ENCODE assay signal across 1 cellular context in genomic region chr1:161153682-161154337, GRCh38.
TF ChIP-seq lines count a peak whose summit lies in the region.

TSS of gene UFC1 (plus strand) at chr1:161153978. CDS start at chr1:161153998, 20 bp downstream.

TF ChIP-seq in K562, 482 proteins besides CTCF, POLR2A, EP300 and RAD21 (continued from another document):
- TF ChIP-seq, protein P1, sequence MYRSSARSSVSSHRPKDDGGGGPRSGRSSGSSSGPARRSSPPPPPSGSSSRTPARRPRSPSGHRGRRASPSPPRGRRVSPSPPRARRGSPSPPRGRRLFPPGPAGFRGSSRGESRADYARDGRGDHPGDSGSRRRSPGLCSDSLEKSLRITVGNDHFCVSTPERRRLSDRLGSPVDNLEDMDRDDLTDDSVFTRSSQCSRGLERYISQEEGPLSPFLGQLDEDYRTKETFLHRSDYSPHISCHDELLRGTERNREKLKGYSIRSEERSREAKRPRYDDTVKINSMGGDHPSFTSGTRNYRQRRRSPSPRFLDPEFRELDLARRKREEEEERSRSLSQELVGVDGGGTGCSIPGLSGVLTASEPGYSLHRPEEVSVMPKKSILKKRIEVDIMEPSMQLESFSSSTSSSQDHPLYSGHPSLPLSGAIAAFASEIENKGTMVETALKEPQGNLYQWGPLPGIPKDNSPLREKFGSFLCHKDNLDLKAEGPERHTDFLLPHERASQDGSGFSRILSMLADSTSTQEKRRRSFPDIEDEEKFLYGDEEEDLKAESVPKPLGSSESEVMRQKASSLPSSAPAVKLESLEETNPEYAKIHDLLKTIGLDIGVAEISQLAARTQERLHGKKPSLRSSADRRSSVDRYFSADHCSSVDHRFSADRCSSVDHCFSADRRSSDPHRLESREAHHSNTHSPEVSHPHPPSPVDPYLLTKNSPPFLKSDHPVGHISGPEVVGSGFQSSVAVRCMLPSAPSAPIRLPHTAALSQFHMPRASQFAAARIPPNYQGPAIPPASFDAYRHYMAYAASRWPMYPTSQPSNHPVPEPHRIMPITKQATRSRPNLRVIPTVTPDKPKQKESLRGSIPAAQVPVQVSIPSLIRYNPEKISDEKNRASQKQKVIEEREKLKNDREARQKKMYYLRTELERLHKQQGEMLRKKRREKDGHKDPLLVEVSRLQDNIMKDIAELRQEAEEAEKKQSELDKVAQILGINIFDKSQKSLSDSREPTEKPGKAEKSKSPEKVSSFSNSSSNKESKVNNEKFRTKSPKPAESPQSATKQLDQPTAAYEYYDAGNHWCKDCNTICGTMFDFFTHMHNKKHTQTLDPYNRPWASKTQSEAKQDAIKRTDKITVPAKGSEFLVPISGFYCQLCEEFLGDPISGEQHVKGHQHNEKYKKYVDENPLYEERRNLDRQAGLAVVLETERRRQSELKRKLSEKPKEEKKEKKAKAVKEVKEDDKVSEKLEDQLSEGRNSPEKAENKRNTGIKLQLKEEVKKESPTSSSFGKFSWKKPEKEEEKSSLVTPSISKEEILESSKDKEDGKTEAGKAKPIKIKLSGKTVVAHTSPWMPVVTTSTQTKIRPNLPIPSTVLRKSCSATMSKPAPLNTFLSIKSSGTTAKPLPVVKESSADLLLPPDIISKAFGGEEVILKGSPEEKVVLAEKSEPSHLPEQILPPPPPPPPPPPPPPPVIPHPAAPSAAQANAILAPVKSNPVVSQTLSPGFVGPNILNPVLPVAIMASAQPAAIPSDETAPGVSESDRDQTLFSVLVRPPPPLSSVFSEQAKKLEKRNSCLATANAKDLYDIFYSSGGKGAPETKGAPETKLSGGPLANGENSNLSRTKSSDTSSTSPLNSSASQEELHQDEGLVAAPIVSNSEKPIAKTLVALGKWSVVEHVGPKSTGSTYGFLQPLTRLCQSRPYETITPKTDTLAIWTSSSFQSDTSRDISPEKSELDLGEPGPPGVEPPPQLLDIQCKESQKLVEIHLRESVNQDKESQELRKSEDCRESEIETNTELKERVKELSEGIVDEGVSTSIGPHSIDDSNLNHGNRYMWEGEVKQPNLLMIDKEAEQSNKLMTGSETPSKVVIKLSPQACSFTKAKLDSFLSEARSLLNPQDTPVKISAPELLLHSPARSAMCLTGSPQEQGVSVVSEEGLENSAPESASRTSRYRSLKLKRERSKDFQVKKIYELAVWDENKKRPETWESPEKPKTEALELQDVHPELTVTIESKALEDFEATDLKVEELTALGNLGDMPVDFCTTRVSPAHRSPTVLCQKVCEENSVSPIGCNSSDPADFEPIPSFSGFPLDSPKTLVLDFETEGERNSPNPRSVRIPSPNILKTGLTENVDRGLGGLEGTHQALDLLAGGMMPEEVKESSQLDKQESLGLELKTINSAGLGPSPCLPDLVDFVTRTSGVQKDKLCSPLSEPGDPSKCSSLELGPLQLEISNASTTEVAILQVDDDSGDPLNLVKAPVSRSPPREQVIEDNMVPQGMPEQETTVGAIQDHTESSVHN (IDR thresholded peaks at IDR 0.05; ENCODE audit: borderline replicate concordance in 1 of 2, low read depth in 1 of 2): 0 out of 4 replicates have a peak, but pooled peaks of 1 of the 2 experiments have one; percentile 72
- no peak for TF ChIP-seq SRF (CRISPR knock-in tag; IDR thresholded peaks at IDR 0.05)
- TF ChIP-seq ZNF143 (CRISPR knock-in tag; IDR thresholded peaks at IDR 0.05): peak; percentile 34; the same call in 1 of the 2 replicates
- TF ChIP-seq ZNF174 (CRISPR knock-in tag; IDR thresholded peaks at IDR 0.05): no peak
- TF ChIP-seq ZNF24 (IDR thresholded peaks at IDR 0.05): peak; percentile 8; the same call in 1 of the 2 replicates
- no peak for TF ChIP-seq ZNF785 (CRISPR knock-in tag; IDR thresholded peaks at IDR 0.05)
- no peak for TF ChIP-seq CBFA2T3 (IDR thresholded peaks at IDR 0.05)
- peak; percentile 100 for TF ChIP-seq NFRKB (IDR thresholded peaks at IDR 0.05; ENCODE audit: low read depth)
- no peak for TF ChIP-seq ZNF589 (CRISPR knock-in tag; IDR thresholded peaks at IDR 0.05; ENCODE audit: low read depth)
- peak; percentile 98 for TF ChIP-seq ZBTB40 (IDR thresholded peaks at IDR 0.05)
- no peak for TF ChIP-seq ZBTB40 (CRISPR knock-in tag; IDR thresholded peaks at IDR 0.05)
- TF ChIP-seq ZNF57 (CRISPR knock-in tag; IDR thresholded peaks at IDR 0.05): no peak
- TF ChIP-seq SMAD4 (CRISPR knock-in tag; conservative IDR thresholded peaks at IDR 0.05): peak; percentile 57; the same call in 1 of the 2 replicates
- peak; percentile 73; the same call in 1 of the 2 replicates for TF ChIP-seq NFATC3 (IDR thresholded peaks at IDR 0.05)
- TF ChIP-seq, protein P2, sequence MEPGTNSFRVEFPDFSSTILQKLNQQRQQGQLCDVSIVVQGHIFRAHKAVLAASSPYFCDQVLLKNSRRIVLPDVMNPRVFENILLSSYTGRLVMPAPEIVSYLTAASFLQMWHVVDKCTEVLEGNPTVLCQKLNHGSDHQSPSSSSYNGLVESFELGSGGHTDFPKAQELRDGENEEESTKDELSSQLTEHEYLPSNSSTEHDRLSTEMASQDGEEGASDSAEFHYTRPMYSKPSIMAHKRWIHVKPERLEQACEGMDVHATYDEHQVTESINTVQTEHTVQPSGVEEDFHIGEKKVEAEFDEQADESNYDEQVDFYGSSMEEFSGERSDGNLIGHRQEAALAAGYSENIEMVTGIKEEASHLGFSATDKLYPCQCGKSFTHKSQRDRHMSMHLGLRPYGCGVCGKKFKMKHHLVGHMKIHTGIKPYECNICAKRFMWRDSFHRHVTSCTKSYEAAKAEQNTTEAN (CRISPR knock-in tag; IDR thresholded peaks at IDR 0.05): 0 out of 2 replicates have a peak, but pooled peaks have one; percentile 29
- no peak for TF ChIP-seq KDM4B (IDR thresholded peaks at IDR 0.05; ENCODE audit: borderline replicate concordance in 2 of 2, low read depth in 1 of 2)
- no peak for TF ChIP-seq FOXO4 (CRISPR knock-in tag; IDR thresholded peaks at IDR 0.05)
- TF ChIP-seq SREBF2 (CRISPR knock-in tag; IDR thresholded peaks at IDR 0.05): no peak
- TF ChIP-seq KLF1 (tag; IDR thresholded peaks at IDR 0.05): 0 out of 2 replicates have a peak, but pooled peaks have one; percentile 16
- TF ChIP-seq, protein P3, sequence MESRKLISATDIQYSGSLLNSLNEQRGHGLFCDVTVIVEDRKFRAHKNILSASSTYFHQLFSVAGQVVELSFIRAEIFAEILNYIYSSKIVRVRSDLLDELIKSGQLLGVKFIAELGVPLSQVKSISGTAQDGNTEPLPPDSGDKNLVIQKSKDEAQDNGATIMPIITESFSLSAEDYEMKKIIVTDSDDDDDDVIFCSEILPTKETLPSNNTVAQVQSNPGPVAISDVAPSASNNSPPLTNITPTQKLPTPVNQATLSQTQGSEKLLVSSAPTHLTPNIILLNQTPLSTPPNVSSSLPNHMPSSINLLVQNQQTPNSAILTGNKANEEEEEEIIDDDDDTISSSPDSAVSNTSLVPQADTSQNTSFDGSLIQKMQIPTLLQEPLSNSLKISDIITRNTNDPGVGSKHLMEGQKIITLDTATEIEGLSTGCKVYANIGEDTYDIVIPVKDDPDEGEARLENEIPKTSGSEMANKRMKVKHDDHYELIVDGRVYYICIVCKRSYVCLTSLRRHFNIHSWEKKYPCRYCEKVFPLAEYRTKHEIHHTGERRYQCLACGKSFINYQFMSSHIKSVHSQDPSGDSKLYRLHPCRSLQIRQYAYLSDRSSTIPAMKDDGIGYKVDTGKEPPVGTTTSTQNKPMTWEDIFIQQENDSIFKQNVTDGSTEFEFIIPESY (CRISPR knock-in tag; IDR thresholded peaks at IDR 0.05): no peak
- 0 out of 2 replicates have a peak, but pooled peaks have one; percentile 33 for TF ChIP-seq ERF (CRISPR knock-in tag; IDR thresholded peaks at IDR 0.05)
- TF ChIP-seq SNIP1 (IDR thresholded peaks at IDR 0.05; ENCODE audit: low read depth): no peak
- peak; percentile 73 to 75 for TF ChIP-seq NRF1 (conservative IDR thresholded peaks at IDR 0.05 in 1 of 2, IDR thresholded peaks at IDR 0.05 in 1 of 2)
- TF ChIP-seq POLR2AphosphoS5 (IDR thresholded peaks at IDR 0.05; ENCODE audit: control insufficient read depth, insufficient read depth, low read depth, low read length): peak; percentile 93
- peak; percentile 72 for TF ChIP-seq KAT8 (IDR thresholded peaks at IDR 0.05; ENCODE audit: low read depth)
- no peak for TF ChIP-seq CHAMP1 (IDR thresholded peaks at IDR 0.05)
- TF ChIP-seq TAF7 (tag; IDR thresholded peaks at IDR 0.05): peak; percentile 97
TF ChIP-seq in K562: peak in this region for 148.
